Comparison of ENCODE assay signal across 1 cellular context in the genomic region with DNA sequence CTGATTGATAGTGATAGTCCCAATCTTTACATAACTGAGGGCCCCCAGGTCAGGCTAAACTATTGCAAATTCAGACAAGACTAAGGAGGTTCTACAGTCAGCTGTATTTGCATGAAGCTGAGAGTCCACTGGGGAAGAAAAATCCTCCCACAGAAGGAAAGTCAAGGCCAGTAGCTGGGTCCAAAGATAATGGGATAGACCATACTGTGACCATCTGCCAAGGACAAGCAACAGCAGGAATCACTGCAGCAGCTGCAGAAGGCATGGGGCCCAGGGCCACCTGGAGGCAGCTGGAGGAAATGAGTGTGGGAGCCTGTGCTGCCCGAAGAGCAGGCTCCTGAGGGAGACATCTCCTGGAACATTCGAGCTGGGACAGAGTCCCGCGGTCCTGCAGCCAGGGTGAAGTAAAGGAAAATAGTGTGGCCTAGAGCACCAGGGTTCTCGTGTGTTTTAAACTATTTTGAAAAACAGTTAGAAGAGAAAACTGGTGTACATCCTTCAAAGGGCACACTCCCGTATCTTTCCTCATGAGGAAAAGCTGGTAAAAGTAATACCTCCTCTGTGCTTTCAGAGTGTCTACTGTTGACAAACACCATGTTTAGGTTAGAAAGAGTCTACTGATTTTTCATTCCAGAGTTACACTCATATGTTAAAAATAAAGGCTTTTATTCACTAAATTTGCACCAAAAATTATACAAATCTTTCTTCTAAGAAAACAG.
A peak's percentile ranks its signal among the peaks of the same experiment; 100 is the strongest.
TF ChIP-seq lines count a peak whose summit lies in the region.

No MANE protein-coding gene starts in this region.

TF ChIP-seq in HepG2, 621 proteins besides CTCF, POLR2A, EP300 and RAD21 (continued from another document):
- no peak for TF ChIP-seq TERF1 (CRISPR knock-in tag; IDR thresholded peaks at IDR 0.05)
- TF ChIP-seq LCORL (IDR thresholded peaks at IDR 0.05), result no peak
- TF ChIP-seq LCORL (CRISPR knock-in tag; IDR thresholded peaks at IDR 0.05), result peak; percentile 76
- peak; percentile 55 for TF ChIP-seq ASH2L (IDR thresholded peaks at IDR 0.05; ENCODE audit: insufficient read length, low read depth, low read length)
- no peak for TF ChIP-seq SRSF9 (IDR thresholded peaks at IDR 0.05; ENCODE audit: borderline replicate concordance, insufficient read depth, low read depth, low read length, poor library complexity, severe bottlenecking)
- no peak for TF ChIP-seq TEAD2 (CRISPR knock-in tag; IDR thresholded peaks at IDR 0.05)
- TF ChIP-seq CBFB (CRISPR knock-in tag; IDR thresholded peaks at IDR 0.05), result no peak
- peak; percentile 46; the same call in 1 of the 2 replicates for TF ChIP-seq ISL2 (CRISPR knock-in tag; IDR thresholded peaks at IDR 0.05)
- peak; percentile 96; the same call in 1 of the 2 replicates for TF ChIP-seq CBX5 (CRISPR knock-in tag; IDR thresholded peaks at IDR 0.05; ENCODE audit: borderline replicate concordance)
- no peak for TF ChIP-seq ZNF484 (CRISPR knock-in tag; IDR thresholded peaks at IDR 0.05; ENCODE audit: borderline replicate concordance, low read depth)
- TF ChIP-seq SMC3 (IDR thresholded peaks at IDR 0.05; ENCODE audit: low read length), result peak; percentile 78; the same call in 1 of the 2 replicates
- no peak for TF ChIP-seq ZNF3 (CRISPR knock-in tag; IDR thresholded peaks at IDR 0.05)
- no peak for TF ChIP-seq HNRNPH1 (optimal IDR thresholded peaks at IDR 0.05; ENCODE audit: low read depth, low read length)
- peak; percentile 82 for TF ChIP-seq POGZ (CRISPR knock-in tag; IDR thresholded peaks at IDR 0.05)
- TF ChIP-seq, protein P1, sequence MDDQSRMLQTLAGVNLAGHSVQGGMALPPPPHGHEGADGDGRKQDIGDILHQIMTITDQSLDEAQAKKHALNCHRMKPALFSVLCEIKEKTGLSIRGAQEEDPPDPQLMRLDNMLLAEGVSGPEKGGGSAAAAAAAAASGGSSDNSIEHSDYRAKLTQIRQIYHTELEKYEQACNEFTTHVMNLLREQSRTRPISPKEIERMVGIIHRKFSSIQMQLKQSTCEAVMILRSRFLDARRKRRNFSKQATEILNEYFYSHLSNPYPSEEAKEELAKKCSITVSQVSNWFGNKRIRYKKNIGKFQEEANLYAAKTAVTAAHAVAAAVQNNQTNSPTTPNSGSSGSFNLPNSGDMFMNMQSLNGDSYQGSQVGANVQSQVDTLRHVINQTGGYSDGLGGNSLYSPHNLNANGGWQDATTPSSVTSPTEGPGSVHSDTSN (CRISPR knock-in tag; IDR thresholded peaks at IDR 0.05; ENCODE audit: borderline replicate concordance), result no peak
- TF ChIP-seq ZNF451 (CRISPR knock-in tag; IDR thresholded peaks at IDR 0.05), result no peak
- no peak for TF ChIP-seq ATRX (CRISPR knock-in tag; IDR thresholded peaks at IDR 0.05; ENCODE audit: borderline replicate concordance)
TF ChIP-seq in HepG2: peak in this region for 181.
